Comparison of ENCODE assay signal across 19 cellular contexts in the genomic region with DNA sequence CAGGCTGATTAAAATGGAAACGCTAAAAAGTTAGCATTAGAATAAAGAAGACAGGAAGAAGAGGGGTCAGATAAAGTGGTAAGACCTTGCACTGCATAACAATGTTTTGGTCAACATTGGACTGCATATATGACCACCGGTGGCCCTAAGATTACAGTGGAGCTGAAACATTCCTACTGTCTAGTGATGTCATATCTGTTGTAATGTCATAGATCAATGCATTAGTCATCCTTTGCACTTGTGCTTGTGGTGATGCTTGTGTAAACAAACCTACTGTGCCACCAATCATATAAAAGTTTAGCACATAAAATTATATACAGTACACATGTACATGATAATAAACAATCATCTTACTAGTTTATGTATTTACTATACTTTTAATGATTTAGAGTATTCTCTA.
DNase-seq lines count a peak whose midpoint lies in the region; ATAC-seq, FAIRE-seq and TF ChIP-seq lines count a peak whose summit lies in the region.
"Had no signal": no experiment of that assay in that cellular context is flagged by ENCODE, and none has a peak within 500 bp of the region (broad histone marks: within the 10 kb centered on the region; RNA-seq: fewer than 3 reads in every experiment).

No MANE protein-coding gene starts in this region.

- BruUV-seq in MCF 10A (replicated peaks; lab: Mats Ljungman, UMichigan): no TSS peak

- no peak overlapping the region for H3K4me3 ChIP-seq in breast epithelium
- no peak overlapping the region for H3K4me3 ChIP-seq in fibroblast of lung (replicated peaks in 1 of 4; ENCODE audit: control extremely low read depth in 1 of 4, insufficient read depth in 1 of 4, low read depth in 3 of 4, low read length in 4 of 4)
- H3K4me3 ChIP-seq in kidney (ENCODE audit: low read length in 2 of 2): no peak overlapping the region
- H3K4me3 ChIP-seq: coronary artery, esophagus muscularis mucosa had no signal

- H3K9me3 Mint-ChIP-seq in MCF 10A (ENCODE audit: unreplicated experiment): peaks cover under 1% of the 10 kb centered on the region

- H3K27ac ChIP-seq in breast epithelium: no peak overlapping the region
- H3K27ac ChIP-seq in fibroblast of lung (ENCODE audit: insufficient read depth, low read length): no peak overlapping the region
- no peak overlapping the region for H3K27ac ChIP-seq in kidney (ENCODE audit: low read depth in 2 of 2, low read length in 2 of 2)
- H3K27ac ChIP-seq: coronary artery, esophagus muscularis mucosa had no signal

- no peak for FAIRE-seq in kidney (lab: Jason Lieb, UNC)
- FAIRE-seq: GM19239, HTR-8/SVneo had no signal

- ATAC-seq in HG02798 (IDR thresholded peaks at IDR 0.05; ENCODE audit: poor library complexity, unreplicated experiment): no peak
- ATAC-seq: activated T-cell treated with anti-CD3 and anti-CD28 coated beads, Interleukin-2, amount 50 U/mL, for 72 hours had no signal

- H3K36me3 ChIP-seq in breast epithelium (no peaks in the 10 kb centered on the region), fibroblast of lung (ENCODE audit: control insufficient read depth, insufficient read depth, low read length) (no peaks in the 10 kb centered on the region), kidney (ENCODE audit: control insufficient read depth in 1 of 2, insufficient read depth in 2 of 2, low read length in 2 of 2) (peaks cover 0 to 6% of the 10 kb centered on the region in 2 donors)

- H3K27me3 Mint-ChIP-seq in MCF 10A (ENCODE audit: insufficient read depth, unreplicated experiment): no peaks in the 10 kb centered on the region
- H3K27me3 Mint-ChIP-seq: activated CD4-positive, alpha-beta memory T cell treated with anti-CD3 and anti-CD28 coated beads for 36 hours had no signal

- peak overlapping the region; percentile 19 for H3K27ac Mint-ChIP-seq in MCF 10A (ENCODE audit: low read depth, unreplicated experiment)
- H3K27ac Mint-ChIP-seq: activated CD4-positive, alpha-beta memory T cell treated with anti-CD3 and anti-CD28 coated beads for 36 hours; activated T-cell treated with anti-CD3 and anti-CD28 coated beads, Interleukin-2, amount 50 U/mL, for 72 hours; nephron progenitor cell had no signal

- H3K4me3 Mint-ChIP-seq in MCF 10A (ENCODE audit: unreplicated experiment): no peak overlapping the region
- H3K4me3 Mint-ChIP-seq: activated CD4-positive, alpha-beta memory T cell treated with anti-CD3 and anti-CD28 coated beads for 36 hours; activated T-cell treated with anti-CD3 and anti-CD28 coated beads, Interleukin-2, amount 50 U/mL, for 72 hours; nephron progenitor cell had no signal

- no peaks in the 10 kb centered on the region for H3K79me2 ChIP-seq in fibroblast of lung (ENCODE audit: control insufficient read depth, insufficient read depth, low read length)

- no peaks in the 10 kb centered on the region for H3K4me1 Mint-ChIP-seq in MCF 10A (ENCODE audit: insufficient read depth, unreplicated experiment)
- H3K4me1 Mint-ChIP-seq: nephron progenitor cell had no signal

- H4K20me1 ChIP-seq in fibroblast of lung (ENCODE audit: control insufficient read depth, extremely low read depth, insufficient read depth, low read length): no peaks in the 10 kb centered on the region

- H3K4me1 ChIP-seq in breast epithelium (no peaks in the 10 kb centered on the region), fibroblast of lung (ENCODE audit: control insufficient read depth, extremely low read depth, insufficient read depth, low read length) (no peaks in the 10 kb centered on the region), kidney (ENCODE audit: control insufficient read depth in 1 of 2, insufficient read depth in 1 of 2, low read depth in 1 of 2, low read length in 2 of 2) (no peaks in the 10 kb centered on the region)
- H3K4me1 ChIP-seq: esophagus muscularis mucosa had no signal

- no peak for TF ChIP-seq POLR2A in breast epithelium (IDR thresholded peaks at IDR 0.05)

- CTCF ChIA-PET in MCF 10A (lab: Yijun Ruan, JAX): no interaction called here

- H2AFZ ChIP-seq in fibroblast of lung (ENCODE audit: low read length): no peak overlapping the region

- DNase-seq in MCF 10A (ENCODE audit: unreplicated experiment): peak; percentile 33
- no peak for DNase-seq in breast epithelium (ENCODE audit: low spot score in 2 of 2)
- peak; percentile 55 for DNase-seq in SW480 (ENCODE audit: low spot score)
- DNase-seq in fibroblast of lung (ENCODE audit: low read depth in 2 of 2): peak; percentile 78 to 85
- DNase-seq in kidney: no peak
- DNase-seq in SKM-1 treated with dmso at 0.1 percent for 144 hours (lab: John Stamatoyannopoulos, UW; ENCODE audit: unreplicated experiment): no peak
- DNase-seq in NCI-H748 treated with DMSO at 0.1 percent for 48 hours (lab: John Stamatoyannopoulos, UW): no peak
- DNase-seq: 8988T; activated CD4-positive, alpha-beta memory T cell treated with anti-CD3 and anti-CD28 coated beads for 36 hours; activated T-cell treated with anti-CD3 and anti-CD28 coated beads, Interleukin-2, amount 50 U/mL, for 72 hours; amniotic stem cell; nephron progenitor cell; NK-92 treated with Interleukin-12 subunit alpha and Interleukin-12 subunit beta, amount 100 ng/mL, for 24 hours; substantia nigra had no signal

- H3K9me3 ChIP-seq in breast epithelium (no peaks in the 10 kb centered on the region), fibroblast of lung (ENCODE audit: control insufficient read depth, insufficient read depth, low read depth, low read length) (no peaks in the 10 kb centered on the region), kidney (ENCODE audit: control insufficient read depth in 1 of 2, low read length in 2 of 2) (no peaks in the 10 kb centered on the region)
- H3K9me3 ChIP-seq: esophagus muscularis mucosa had no signal

- TF ChIP-seq CTCF in MCF 10A (IDR thresholded peaks at IDR 0.05; ENCODE audit: unreplicated experiment) (no peak), breast epithelium (IDR thresholded peaks at IDR 0.05) (no peak), fibroblast of lung (conservative IDR thresholded peaks at IDR 0.05 in 1 of 2, IDR thresholded peaks at IDR 0.05 in 1 of 2; ENCODE audit: low read depth in 1 of 2, low read length in 2 of 2) (no peak), kidney (IDR thresholded peaks at IDR 0.05; ENCODE audit: borderline replicate concordance, extremely low read depth, insufficient read depth) (no peak)

- POLR2A ChIA-PET in MCF 10A (lab: Yijun Ruan, JAX): no interaction called here

- H3K9ac ChIP-seq in fibroblast of lung (ENCODE audit: insufficient read depth, low read length) (no peak overlapping the region), kidney (ENCODE audit: low read length in 2 of 2) (no peak overlapping the region)

- intact Hi-C loops in MCF 10A (cut with micrococcal nuclease): no loop called here
- intact Hi-C loops in breast epithelium (cut with DNase I; ENCODE audit: low total_unique reads): no loop called here
- intact Hi-C loops in kidney (cut with DNase I): no loop called here

- H3K27me3 ChIP-seq in breast epithelium (no peaks in the 10 kb centered on the region), fibroblast of lung (ENCODE audit: control insufficient read depth, insufficient read depth, low read length) (no peaks in the 10 kb centered on the region)
- H3K27me3 ChIP-seq: esophagus muscularis mucosa had no signal

- peaks cover 27% of the 10 kb centered on the region for H3K36me3 Mint-ChIP-seq in MCF 10A (ENCODE audit: insufficient read depth, unreplicated experiment)

- H3K4me2 ChIP-seq in fibroblast of lung (ENCODE audit: extremely low read depth, insufficient read depth, low read length): no peak overlapping the region

Comparison
In these comparisons a context has a peak if more than half of its experiments do, and no peak if none do; other contexts are left out.
1. DNase-seq: peak in MCF 10A (single experiment), SW480 (single experiment) and fibroblast of lung (2 of 2); none in breast epithelium (0 of 2), kidney (single experiment), SKM-1 treated with dmso at 0.1 percent for 144 hours (single experiment) and NCI-H748 treated with DMSO at 0.1 percent for 48 hours (single experiment).